In genomic region chr6:140018588-140018987, GRCh38 we compare ENCODE assay signal across 1 cellular context.
TF ChIP-seq lines count a peak whose summit lies in the region.

No MANE protein-coding gene starts in this region.

TF ChIP-seq in K562, 482 proteins besides CTCF, POLR2A, EP300 and RAD21 (continued from another document):
- TF ChIP-seq RERE (CRISPR knock-in tag; IDR thresholded peaks at IDR 0.05; ENCODE audit: borderline replicate concordance) (no peak), TAL1 (IDR thresholded peaks at IDR 0.05) (peak; percentile 71), ZBTB11 (CRISPR knock-in tag; IDR thresholded peaks at IDR 0.05) (no peak), MYBL2 (IDR thresholded peaks at IDR 0.05; ENCODE audit: low read depth) (no peak), MYBL2 (CRISPR knock-in tag; IDR thresholded peaks at IDR 0.05; ENCODE audit: borderline replicate concordance) (no peak), JUN (IDR thresholded peaks at IDR 0.05; ENCODE audit: borderline replicate concordance, low read depth, low read length) (no peak), JUN (CRISPR knock-in tag; IDR thresholded peaks at IDR 0.05; ENCODE audit: borderline replicate concordance) (no peak), ZFPM2 (CRISPR knock-in tag; IDR thresholded peaks at IDR 0.05) (no peak), PBX2 (CRISPR knock-in tag; IDR thresholded peaks at IDR 0.05; ENCODE audit: low read depth) (no peak), PBX2 (tag; conservative IDR thresholded peaks at IDR 0.05; ENCODE audit: low read depth) (peak; percentile 74), GTF2A2 (tag; IDR thresholded peaks at IDR 0.05) (no peak), SMARCE1 (IDR thresholded peaks at IDR 0.05) (peak; percentile 31; the same call in 1 of the 2 replicates), ZNF699 (CRISPR knock-in tag; IDR thresholded peaks at IDR 0.05; ENCODE audit: insufficient replicate concordance) (no peak), EGR1 (conservative IDR thresholded peaks at IDR 0.05) (no peak), MTA2 (IDR thresholded peaks at IDR 0.05; ENCODE audit: low read depth) (peak; percentile 47; the same call in 1 of the 2 replicates), SRSF7 (optimal IDR thresholded peaks at IDR 0.05; ENCODE audit: low read depth, low read length) (no peak), JUND (IDR thresholded peaks at IDR 0.05; ENCODE audit: borderline replicate concordance, low read depth, low read length) (no peak), JUND (tag; IDR thresholded peaks at IDR 0.05; ENCODE audit: borderline replicate concordance, low read depth, low read length) (peak; percentile 43; the same call in 1 of the 3 replicates), MAX (CRISPR knock-in tag; IDR thresholded peaks at IDR 0.05) (no peak), CBFA2T2 (conservative IDR thresholded peaks at IDR 0.05) (peak; percentile 58), ZNF24 (IDR thresholded peaks at IDR 0.05) (no peak), ZNF584 (CRISPR knock-in tag; IDR thresholded peaks at IDR 0.05; ENCODE audit: low read depth) (no peak), POU5F1 (IDR thresholded peaks at IDR 0.05; ENCODE audit: borderline replicate concordance, low read depth, low read length, partially characterized antibody) (no peak), TRIM24 (IDR thresholded peaks at IDR 0.05) (peak in 1 of 2 experiments; percentile 70; a peak in 2 of 4 replicates), MEIS2 (IDR thresholded peaks at IDR 0.05; ENCODE audit: partially characterized antibody) (peak; percentile 59), CBFA2T3 (IDR thresholded peaks at IDR 0.05) (peak; percentile 76), NFXL1 (CRISPR knock-in tag; IDR thresholded peaks at IDR 0.05) (no peak), CREB3 (tag; conservative IDR thresholded peaks at IDR 0.05; ENCODE audit: low read depth) (no peak), ZNF561 (CRISPR knock-in tag; conservative IDR thresholded peaks at IDR 0.05) (no peak), ZNF217 (CRISPR knock-in tag; IDR thresholded peaks at IDR 0.05) (no peak), BCL6 (CRISPR knock-in tag; IDR thresholded peaks at IDR 0.05) (no peak), TCF3 (CRISPR knock-in tag; IDR thresholded peaks at IDR 0.05) (0 out of 2 replicates have a peak, but pooled peaks have one; percentile 36), CCNT2 (IDR thresholded peaks at IDR 0.05; ENCODE audit: borderline replicate concordance, extremely low read depth, insufficient read length, low read depth, low read length) (peak; percentile 47)
- TF ChIP-seq, protein P1, sequence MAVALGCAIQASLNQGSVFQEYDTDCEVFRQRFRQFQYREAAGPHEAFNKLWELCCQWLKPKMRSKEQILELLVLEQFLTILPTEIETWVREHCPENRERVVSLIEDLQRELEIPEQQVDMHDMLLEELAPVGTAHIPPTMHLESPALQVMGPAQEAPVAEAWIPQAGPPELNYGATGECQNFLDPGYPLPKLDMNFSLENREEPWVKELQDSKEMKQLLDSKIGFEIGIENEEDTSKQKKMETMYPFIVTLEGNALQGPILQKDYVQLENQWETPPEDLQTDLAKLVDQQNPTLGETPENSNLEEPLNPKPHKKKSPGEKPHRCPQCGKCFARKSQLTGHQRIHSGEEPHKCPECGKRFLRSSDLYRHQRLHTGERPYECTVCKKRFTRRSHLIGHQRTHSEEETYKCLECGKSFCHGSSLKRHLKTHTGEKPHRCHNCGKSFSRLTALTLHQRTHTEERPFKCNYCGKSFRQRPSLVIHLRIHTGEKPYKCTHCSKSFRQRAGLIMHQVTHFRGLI (CRISPR knock-in tag; IDR thresholded peaks at IDR 0.05), result no peak
